In the genomic region with DNA sequence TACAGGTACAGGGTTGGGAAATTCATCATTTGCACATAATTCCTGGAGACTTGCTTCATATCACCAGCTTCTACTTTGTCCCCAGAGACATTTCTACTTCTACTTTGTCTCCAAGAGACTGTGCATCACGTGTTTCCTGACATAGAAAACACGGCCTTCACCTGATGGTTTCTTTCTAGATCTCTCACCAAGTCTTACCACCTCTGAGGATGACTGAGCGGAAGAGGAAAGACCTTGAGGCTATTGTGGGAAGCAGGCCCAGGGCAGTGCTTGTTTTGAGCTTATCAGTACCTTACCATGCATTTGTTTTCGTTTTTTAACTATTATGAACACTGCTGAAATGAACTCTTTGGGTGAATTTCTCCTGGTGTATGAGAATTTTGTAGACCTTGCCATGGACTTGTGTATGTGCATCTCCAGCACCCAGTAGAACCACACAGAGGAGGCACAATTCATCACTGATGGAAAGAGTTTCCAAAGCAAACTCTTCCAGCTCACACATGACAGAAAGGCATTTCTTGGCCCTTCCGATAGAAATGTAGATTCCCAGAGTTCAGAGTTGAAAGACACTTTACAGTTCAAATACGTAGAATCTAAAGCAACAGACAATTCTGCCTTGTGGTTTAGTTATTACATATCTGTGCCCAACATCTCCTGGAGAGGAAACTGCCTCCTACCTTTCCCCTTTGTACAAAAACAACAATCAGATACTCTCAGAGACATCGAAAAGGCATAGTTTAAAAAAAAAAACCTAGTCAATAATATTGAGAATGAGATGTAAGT, we compare ENCODE assay signal across 8 cellular contexts.
A peak's percentile ranks its signal among the peaks of the same experiment; 100 is the strongest.
DNase-seq lines count a peak whose midpoint lies in the region; ATAC-seq and FAIRE-seq lines count a peak whose summit lies in the region.

No MANE protein-coding gene starts in this region.

- FAIRE-seq in GM18507 (lab: Jason Lieb, UNC): peak; percentile 78

- DNase-seq in GM18507 (ENCODE audit: extremely low spot score, insufficient read length, low read depth) (peak; percentile 12), OCI-M2 (lab: John Stamatoyannopoulos, UW; ENCODE audit: unreplicated experiment) (no peak), DMS153 treated with DMSO at 0.1 percent for 48 hours (lab: John Stamatoyannopoulos, UW; ENCODE audit: unreplicated experiment) (no peak), LoVo (ENCODE audit: low spot score) (no peak), Right ventricle myocardium superior (no peak)
- DNase-seq in activated CD8-positive, alpha-beta memory T cell treated with anti-CD3 and anti-CD28 coated beads, Interleukin-2, amount 50 U/mL, for 4 hours: peak; percentile 53
- peak; percentile 59 for DNase-seq in stimulated activated CD4-positive, alpha-beta T cell treated with anti-CD3 and anti-CD28 coated beads, Interleukin-15, amount 100 ng/mL, for 24 hours

- peak; percentile 58 for ATAC-seq in HG03280 (IDR thresholded peaks at IDR 0.05; ENCODE audit: unreplicated experiment)
- ATAC-seq in Right ventricle myocardium superior (ENCODE audit: poor library complexity): no peak

- intact Hi-C loops in Right ventricle myocardium superior (cut with DNase I): no loop called here

Comparison
In these comparisons a context has a peak if more than half of its experiments do, and no peak if none do; other contexts are left out.
1. DNase-seq: peak in GM18507 (single experiment), activated CD8-positive, alpha-beta memory T cell treated with anti-CD3 and anti-CD28 coated beads, Interleukin-2, amount 50 U/mL, for 4 hours (single experiment) and stimulated activated CD4-positive, alpha-beta T cell treated with anti-CD3 and anti-CD28 coated beads, Interleukin-15, amount 100 ng/mL, for 24 hours (single experiment); none in OCI-M2 (single experiment), DMS153 treated with DMSO at 0.1 percent for 48 hours (single experiment), LoVo (single experiment) and Right ventricle myocardium superior (single experiment).